ENCODE assay signal across 8 cellular contexts in the genomic region with DNA sequence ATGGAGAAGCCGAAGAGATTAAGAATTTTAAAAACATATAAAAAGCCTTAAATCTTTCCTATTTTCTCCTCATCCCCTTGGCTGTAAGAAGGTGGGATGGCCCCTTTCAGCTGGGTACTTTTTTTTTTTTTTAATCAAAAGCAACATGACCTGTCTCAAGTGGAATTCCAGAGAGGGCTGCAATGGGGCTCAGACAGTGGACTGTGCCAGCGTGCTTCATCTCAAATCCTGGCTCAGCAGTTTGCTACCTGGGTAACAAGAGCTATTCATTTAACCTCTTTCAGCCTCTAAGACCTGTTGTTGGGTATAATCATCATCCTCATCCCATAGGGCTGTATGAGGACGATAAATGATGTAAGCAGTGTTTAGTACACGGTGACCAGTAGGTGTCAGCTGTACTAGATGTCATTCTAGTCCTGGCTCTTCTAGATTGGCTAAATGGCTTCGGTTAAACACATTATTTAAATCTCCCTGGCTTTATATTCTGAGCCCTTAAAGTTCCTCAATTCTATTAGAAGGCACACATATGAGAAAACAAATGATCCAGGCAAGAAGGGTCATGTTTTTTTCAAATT. TPM values are rescaled to one million over a fixed set of nuclear protein-coding genes. Genes with fewer than 3 reads are reported as not detected.
DNase-seq lines count a peak whose midpoint lies in the region; ATAC-seq, FAIRE-seq and TF ChIP-seq lines count a peak whose summit lies in the region.

No MANE protein-coding gene starts in this region.

- FAIRE-seq in GM12891 (lab: Jason Lieb, UNC), result peak; percentile 82

- H3K9me3 ChIP-seq in PC-3 (ENCODE audit: low read length), result no peaks in the 10 kb centered on the region
- H3K9me3 ChIP-seq in ascending aorta, result no peaks in the 10 kb centered on the region

- no peaks in the 10 kb centered on the region for H3K27me3 ChIP-seq in PC-3 (ENCODE audit: low read length)
- H3K27me3 ChIP-seq in ascending aorta, result no peaks in the 10 kb centered on the region

- H2AFZ ChIP-seq in PC-3 (ENCODE audit: low read length), result no peak overlapping the region

- no peaks in the 10 kb centered on the region for H3K9me2 ChIP-seq in PC-3 (replicated peaks; ENCODE audit: low read length)

- H3K27ac ChIP-seq in PC-3 (ENCODE audit: low read length), result no peak overlapping the region
- H3K27ac ChIP-seq in ascending aorta, result no peak overlapping the region

- DNase-seq in GM12891 (ENCODE audit: insufficient read length, low spot score) (no peak), PC-3 (peak; percentile 56), hepatic stellate cell (ENCODE audit: low spot score) (peak; percentile 27), ascending aorta (ENCODE audit: low spot score in 2 of 2) (no peak), NCI-H146 (lab: John Stamatoyannopoulos, UW) (no peak)
- DNase-seq in stimulated activated CD8-positive, alpha-beta memory T cell treated with anti-CD3 and anti-CD28 coated beads, Interleukin-4, amount 100 ng/mL, for 48 hours, result no peak

- no peak overlapping the region for H3K9ac ChIP-seq in PC-3 (ENCODE audit: low read length)

- H3K4me2 ChIP-seq in PC-3 (ENCODE audit: low read length), result no peak overlapping the region

- intact Hi-C loops in PC-3 (cut with micrococcal nuclease) (no loop called here), ascending aorta (cut with DNase I) (no loop called here)

- ATAC-seq in HG02943 (IDR thresholded peaks at IDR 0.05; ENCODE audit: low read depth, unreplicated experiment) (peak; percentile 71), PC-3 (peak; percentile 52), GM21723 (IDR thresholded peaks at IDR 0.05; ENCODE audit: unreplicated experiment) (no peak)

- no peak overlapping the region for H3K4me3 ChIP-seq in PC-3 (ENCODE audit: low read length)
- H3K4me3 ChIP-seq in ascending aorta, result no peak overlapping the region

- no peaks in the 10 kb centered on the region for H3K36me3 ChIP-seq in PC-3 (ENCODE audit: low read depth, low read length)
- H3K36me3 ChIP-seq in ascending aorta, result no peaks in the 10 kb centered on the region

- TF ChIP-seq POLR2A in GM12891 (IDR thresholded peaks at IDR 0.05; ENCODE audit: low read depth, low read length), result no peak

- POLR2A ChIA-PET in PC-3 (lab: Charles Lee; ENCODE audit: unreplicated experiment), result no interaction called here

- H3K4me1 ChIP-seq in PC-3 (ENCODE audit: insufficient read depth, low read length), result peaks cover 23% of the 10 kb centered on the region
- no peaks in the 10 kb centered on the region for H3K4me1 ChIP-seq in ascending aorta

- H3K79me2 ChIP-seq in PC-3 (ENCODE audit: low read length), result no peaks in the 10 kb centered on the region

- H3F3A ChIP-seq in PC-3 (ENCODE audit: low read length, unreplicated experiment), result no peaks in the 10 kb centered on the region

- BruUV-seq in PC-3 (replicated peaks; lab: Mats Ljungman, UMichigan), result no TSS peak

- no peaks in the 10 kb centered on the region for H4K20me1 ChIP-seq in PC-3 (ENCODE audit: low read length)

- TF ChIP-seq CTCF in PC-3 (conservative IDR thresholded peaks at IDR 0.05; ENCODE audit: low read depth, low read length) (peak; percentile 60), ascending aorta (IDR thresholded peaks at IDR 0.05) (no peak)

- CTCF ChIA-PET in PC-3 (lab: Charles Lee), result interaction anchor here (0.5 kb wide), 1 partner anchor 11 kb away, joined by 3 read pairs; no protein-coding TSS in a partner anchor

TF ChIP-seq in GM12891, 5 proteins besides CTCF, POLR2A, EP300 and RAD21:
- TF ChIP-seq PAX5 (IDR thresholded peaks at IDR 0.05; ENCODE audit: insufficient read depth, low read length, severe bottlenecking), result no peak
- no peak for TF ChIP-seq TAF1 (IDR thresholded peaks at IDR 0.05; ENCODE audit: low read depth, low read length)
- no peak for TF ChIP-seq POLR2AphosphoS5 (IDR thresholded peaks at IDR 0.05; ENCODE audit: low read depth, low read length)
- no peak for TF ChIP-seq POU2F2 (IDR thresholded peaks at IDR 0.05; ENCODE audit: low read depth, low read length)
- no peak for TF ChIP-seq SPI1 (IDR thresholded peaks at IDR 0.05; ENCODE audit: low read depth, low read length)

RNA-seq across cellular contexts. Expression of gene PPP1R3G, which starts 6.9 kb away (rescaled TPM):
- polyA plus RNA-seq in GM12891 (2012; ENCODE audit: low read depth, missing spikeins), result 0.41 TPM
- total RNA-seq in PC-3 (2014; rRNA removed), result 2.8 and 3.2 TPM in 2 replicates
- total RNA-seq in ascending aorta, result 1.1 TPM

Comparison
In these comparisons a context has a peak if more than half of its experiments do, and no peak if none do; other contexts are left out.
1. DNase-seq: peak in PC-3 (single experiment) and hepatic stellate cell (single experiment); none in GM12891 (single experiment), ascending aorta (0 of 2), NCI-H146 (single experiment) and stimulated activated CD8-positive, alpha-beta memory T cell treated with anti-CD3 and anti-CD28 coated beads, Interleukin-4, amount 100 ng/mL, for 48 hours (single experiment).